ENCODE assay signal across 13 cellular contexts in the genomic region with DNA sequence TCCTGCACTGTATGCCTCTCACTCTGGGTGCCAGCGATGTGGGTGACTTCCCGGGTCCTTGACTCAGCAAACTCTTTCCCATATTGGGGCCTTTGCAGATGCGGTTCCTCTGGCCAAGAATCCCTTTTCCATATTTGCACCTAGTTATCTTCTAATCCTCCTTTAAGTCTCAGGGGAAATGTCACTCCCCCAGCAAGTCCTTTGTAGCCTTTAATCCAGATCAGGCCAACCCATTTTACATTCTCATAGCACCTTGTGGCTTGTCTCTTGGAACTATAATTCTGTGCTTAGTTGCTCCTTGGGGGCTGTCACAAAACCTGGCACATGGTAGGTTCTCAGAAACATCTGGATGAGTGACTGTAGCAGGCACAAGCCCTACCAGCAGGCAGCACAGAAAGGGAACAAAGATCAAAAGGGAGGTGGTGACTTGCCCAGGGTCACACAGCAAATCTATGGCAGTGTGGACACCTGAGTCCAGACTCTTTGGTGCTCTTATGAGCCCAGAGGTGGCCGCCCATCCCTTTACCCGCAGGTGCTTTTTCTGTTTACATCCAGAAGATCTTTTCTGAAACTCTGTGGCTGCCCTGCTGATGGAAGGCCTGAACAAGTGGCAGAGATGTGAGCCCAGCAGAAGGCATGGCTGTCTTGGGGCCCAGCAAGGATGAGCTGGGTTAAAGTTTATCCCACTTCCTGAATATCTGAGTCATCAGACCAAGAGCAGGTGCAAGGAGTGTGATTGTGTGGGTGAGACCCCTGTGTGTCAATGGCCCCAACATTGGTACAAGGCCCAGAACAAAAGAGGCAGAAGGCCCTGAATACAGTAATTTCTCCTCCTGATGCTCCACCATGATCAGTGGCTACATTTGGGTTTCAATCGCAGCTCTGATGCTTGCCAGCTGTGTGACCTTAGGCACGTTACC.
DNase-seq lines count a peak whose midpoint lies in the region; ATAC-seq and TF ChIP-seq lines count a peak whose summit lies in the region.
"Had no signal": no experiment of that assay in that cellular context is flagged by ENCODE, and none has a peak within 500 bp of the region (broad histone marks: within the 10 kb centered on the region; RNA-seq: fewer than 3 reads in every experiment).

No MANE protein-coding gene starts in this region.

- TF ChIP-seq POLR2A in HCT116 (IDR thresholded peaks at IDR 0.05; ENCODE audit: borderline replicate concordance, extremely low read depth, insufficient read depth, insufficient read length) (no peak), testis (IDR thresholded peaks at IDR 0.05) (no peak)

- H3K4me3 Mint-ChIP-seq in activated CD4-positive, alpha-beta T cell treated with anti-CD3 and anti-CD28 coated beads, Interleukin-2, amount 10 ng/mL, durations not matched to agents 7 days and 5 days: no peak overlapping the region
- H3K4me3 Mint-ChIP-seq: activated B cell treated with CpG ODN at 0.5 μM for 24 hours had no signal

- peaks cover 29% of the 10 kb centered on the region for H3K4me1 Mint-ChIP-seq in activated CD4-positive, alpha-beta T cell treated with anti-CD3 and anti-CD28 coated beads, Interleukin-2, amount 10 ng/mL, durations not matched to agents 7 days and 5 days
- H3K4me1 Mint-ChIP-seq: activated B cell treated with CpG ODN at 0.5 μM for 24 hours had no signal

- peaks cover 8% of the 10 kb centered on the region for H3K36me3 Mint-ChIP-seq in activated CD4-positive, alpha-beta T cell treated with anti-CD3 and anti-CD28 coated beads, Interleukin-2, amount 10 ng/mL, durations not matched to agents 7 days and 5 days (ENCODE audit: low read depth)

- H3K9me3 Mint-ChIP-seq in activated CD4-positive, alpha-beta T cell treated with anti-CD3 and anti-CD28 coated beads, Interleukin-2, amount 10 ng/mL, durations not matched to agents 7 days and 5 days: no peaks in the 10 kb centered on the region

- WGBS in testis, 2 donors: 81 to 94% methylated on average over 7 of the region's 7 CpGs

- H3K4me1 ChIP-seq in HCT116 (ENCODE audit: control insufficient read depth in 1 of 2, insufficient read depth in 2 of 2, low read length in 2 of 2): peaks cover 36 to 37% of the 10 kb centered on the region in 2 experiments
- peaks cover 17% of the 10 kb centered on the region for H3K4me1 ChIP-seq in OCI-LY3 (ENCODE audit: low read length)
- H3K4me1 ChIP-seq in testis: peaks cover 23% of the 10 kb centered on the region

- H3K9ac ChIP-seq in HCT116 (ENCODE audit: low read length) (no peak overlapping the region), OCI-LY3 (ENCODE audit: low read length) (peak overlapping the region; percentile 26; the same call in 1 of the 2 replicates)

- CTCF ChIA-PET in activated CD4-positive, alpha-beta T cell treated with anti-CD3 and anti-CD28 coated beads, Interleukin-2, amount 10 ng/mL, durations not matched to agents 7 days and 5 days (lab: Charles Lee): interaction anchor here (1.2 to 1.5 kb wide), 2 partner anchors 9 to 12 kb away, joined by 3 to 4 read pairs; no protein-coding TSS in a partner anchor
- CTCF ChIA-PET in HCT116 (lab: Charles Lee): no interaction called here

- no peaks in the 10 kb centered on the region for H3K27me3 Mint-ChIP-seq in activated CD4-positive, alpha-beta T cell treated with anti-CD3 and anti-CD28 coated beads, Interleukin-2, amount 10 ng/mL, durations not matched to agents 7 days and 5 days
- H3K27me3 Mint-ChIP-seq: activated B cell treated with CpG ODN at 0.5 μM for 24 hours had no signal

- H3K4me2 ChIP-seq in HCT116 (ENCODE audit: low read length) (peak overlapping the region; percentile 12), OCI-LY3 (ENCODE audit: low read length) (peak overlapping the region; percentile 57)

- no peak overlapping the region for H2AFZ ChIP-seq in HCT116 (ENCODE audit: low read depth, low read length, poor library complexity, severe bottlenecking)
- no peak overlapping the region; the same call in 1 of the 2 replicates for H2AFZ ChIP-seq in OCI-LY3 (ENCODE audit: low read depth, low read length)

- no peaks in the 10 kb centered on the region for H3K9me2 ChIP-seq in HCT116 (ENCODE audit: insufficient read depth)

- peaks cover 12% of the 10 kb centered on the region; the same call in 1 of the 2 replicates for H3K27me3 ChIP-seq in HCT116 (ENCODE audit: insufficient read depth, low read length)
- no peaks in the 10 kb centered on the region for H3K27me3 ChIP-seq in OCI-LY3 (ENCODE audit: low read depth, low read length)
- H3K27me3 ChIP-seq in testis: no peaks in the 10 kb centered on the region

- no peaks in the 10 kb centered on the region for H4K20me1 ChIP-seq in HCT116 (ENCODE audit: insufficient read depth)
- no peaks in the 10 kb centered on the region for H4K20me1 ChIP-seq in OCI-LY3 (ENCODE audit: insufficient read depth, low read length)

- H3K9me3 ChIP-seq in HCT116 (ENCODE audit: control insufficient read depth in 1 of 2, insufficient read depth in 1 of 2, low read depth in 1 of 2, low read length in 2 of 2) (no peaks in the 10 kb centered on the region), OCI-LY3 (ENCODE audit: insufficient read depth, low read length) (no peaks in the 10 kb centered on the region), testis (no peaks in the 10 kb centered on the region)

- intact Hi-C loops in HCT116 (cut with micrococcal nuclease) (no loop called here), testis (cut with DNase I; ENCODE audit: low total_unique reads) (no loop called here)

- peak overlapping the region; percentile 4 for H3K27ac Mint-ChIP-seq in activated CD4-positive, alpha-beta T cell treated with anti-CD3 and anti-CD28 coated beads, Interleukin-2, amount 10 ng/mL, durations not matched to agents 7 days and 5 days
- H3K27ac Mint-ChIP-seq: activated B cell treated with CpG ODN at 0.5 μM for 24 hours had no signal

- POLR2A ChIA-PET in activated CD4-positive, alpha-beta T cell treated with anti-CD3 and anti-CD28 coated beads, Interleukin-2, amount 10 ng/mL, durations not matched to agents 7 days and 5 days (lab: Charles Lee): no interaction called here
- POLR2A ChIA-PET in HCT116 (lab: Charles Lee): no interaction called here

- ATAC-seq in HCT116: no peak
- ATAC-seq: sciatic nerve had no signal

- no peak for TF ChIP-seq RAD21 in HCT116 (IDR thresholded peaks at IDR 0.05; ENCODE audit: low read depth)

- TF ChIP-seq CTCF in HCT116 (IDR thresholded peaks at IDR 0.05 in 2 of 3, conservative IDR thresholded peaks at IDR 0.05 in 1 of 3; ENCODE audit: borderline replicate concordance in 1 of 3, insufficient read depth in 1 of 3, low read depth in 2 of 3, low read length in 2 of 3) (no peak), OCI-LY3 (IDR thresholded peaks at IDR 0.05; ENCODE audit: low read depth, low read length) (no peak), testis (IDR thresholded peaks at IDR 0.05) (no peak)

- H3K79me2 ChIP-seq in HCT116 (ENCODE audit: insufficient read depth, low read length): no peaks in the 10 kb centered on the region
- H3K79me2 ChIP-seq in OCI-LY3 (ENCODE audit: low read length): no peaks in the 10 kb centered on the region

- H3K27ac ChIP-seq in HCT116 (ENCODE audit: low read depth, low read length): no peak overlapping the region
- H3K27ac ChIP-seq in OCI-LY3 (ENCODE audit: low read length): peak overlapping the region; percentile 64
- no peak overlapping the region for H3K27ac ChIP-seq in testis
- H3K27ac ChIP-seq: epithelial cell of prostate, HL-60 had no signal

- DNase-seq in activated CD4-positive, alpha-beta T cell treated with anti-CD3 and anti-CD28 coated beads, Interleukin-2, amount 10 ng/mL, durations not matched to agents 7 days and 5 days: no peak
- no peak for DNase-seq in activated CD4-positive, alpha-beta T cell treated with anti-CD3 and anti-CD28 coated beads, Interleukin-2, amount 50 U/mL, for 4 hours
- DNase-seq in HCT116 (ENCODE audit: low read depth, low spot score): no peak
- DNase-seq in stimulated activated CD8-positive, alpha-beta memory T cell treated with anti-CD3 and anti-CD28 coated beads, Interleukin-7, amount 100 ng/mL, for 48 hours (ENCODE audit: extremely low read depth in 1 of 2, low read depth in 1 of 2): peak; percentile 19 to 50
- DNase-seq in testis: no peak
- DNase-seq in Ammon's horn (ENCODE audit: low spot score): no peak
- no peak for DNase-seq in NCI-H1694 treated with DMSO at 0.1 percent for 48 hours (lab: John Stamatoyannopoulos, UW)
- DNase-seq: activated B cell treated with CpG ODN at 0.5 μM for 24 hours, NCI-H1930 had no signal

- RAD21 ChIA-PET in HCT116 (lab: Charles Lee; ENCODE audit: low non-redundant PET in 1 of 2, low total read pairs in 2 of 2, uncharacterized antibody in 2 of 2, unreplicated experiment in 2 of 2): no interaction called here

- BruUV-seq in HCT116 (replicated peaks; lab: Mats Ljungman, UMichigan): no TSS peak

- H3K36me3 ChIP-seq in HCT116 (ENCODE audit: control insufficient read depth in 1 of 2, insufficient read depth in 2 of 2, low read length in 2 of 2) (no peaks in the 10 kb centered on the region), OCI-LY3 (replicated peaks; ENCODE audit: low read depth, low read length) (peaks cover 21% of the 10 kb centered on the region), testis (ENCODE audit: low read depth, missing control alignments) (no peaks in the 10 kb centered on the region)

- no peak overlapping the region for H3K4me3 ChIP-seq in HCT116 (replicated peaks in 1 of 2; ENCODE audit: low read depth in 1 of 2, low read length in 2 of 2)
- H3K4me3 ChIP-seq in OCI-LY3 (ENCODE audit: low read length): peak overlapping the region; percentile 12; the same call in 1 of the 2 replicates
- no peak overlapping the region for H3K4me3 ChIP-seq in testis

TF ChIP-seq in HCT116, 20 proteins besides CTCF, POLR2A, EP300 and RAD21:
- TF ChIP-seq TCF7L2 (IDR thresholded peaks at IDR 0.05; ENCODE audit: borderline replicate concordance, extremely low read depth, insufficient read depth, insufficient read length) (no peak), JUND (IDR thresholded peaks at IDR 0.05) (no peak), YY1 (IDR thresholded peaks at IDR 0.05; ENCODE audit: extremely low read depth, insufficient replicate concordance, low read depth, low read length) (no peak), SRF (IDR thresholded peaks at IDR 0.05; ENCODE audit: low read depth) (no peak), CBX3 (IDR thresholded peaks at IDR 0.05; ENCODE audit: low read depth) (no peak), EZH2phosphoT487 (IDR thresholded peaks at IDR 0.05; ENCODE audit: borderline replicate concordance) (no peak), EZH2 (IDR thresholded peaks at IDR 0.05) (no peak)

Comparison
In these comparisons a context has a peak if more than half of its experiments do, and no peak if none do; other contexts are left out.
1. DNase-seq: peak in stimulated activated CD8-positive, alpha-beta memory T cell treated with anti-CD3 and anti-CD28 coated beads, Interleukin-7, amount 100 ng/mL, for 48 hours (2 of 2); none in activated CD4-positive, alpha-beta T cell treated with anti-CD3 and anti-CD28 coated beads, Interleukin-2, amount 10 ng/mL, durations not matched to agents 7 days and 5 days (single experiment), activated CD4-positive, alpha-beta T cell treated with anti-CD3 and anti-CD28 coated beads, Interleukin-2, amount 50 U/mL, for 4 hours (0 of 2), HCT116 (single experiment), testis (single experiment), Ammon's horn (single experiment) and NCI-H1694 treated with DMSO at 0.1 percent for 48 hours (single experiment).